ENCODE assay signal across 1 cellular context in genomic region chr15:88166330-88166993, GRCh38.
TF ChIP-seq lines count a peak whose summit lies in the region.

No MANE protein-coding gene starts in this region.

TF ChIP-seq in HepG2, 621 proteins besides CTCF, POLR2A, EP300 and RAD21 (continued from another document and continues in another):
- TF ChIP-seq ZNF574 (CRISPR knock-in tag; IDR thresholded peaks at IDR 0.05) = 0 out of 2 replicates have a peak, but pooled peaks have one; percentile 20
- no peak for TF ChIP-seq IRF1 (CRISPR knock-in tag; IDR thresholded peaks at IDR 0.05; ENCODE audit: low read depth)
- TF ChIP-seq ZNF792 (CRISPR knock-in tag; IDR thresholded peaks at IDR 0.05) = peak; percentile 54; the same call in 1 of the 2 replicates
- TF ChIP-seq NR3C1 (CRISPR knock-in tag; IDR thresholded peaks at IDR 0.05) = no peak
- TF ChIP-seq ZNF124 (CRISPR knock-in tag; IDR thresholded peaks at IDR 0.05) = no peak
- no peak for TF ChIP-seq HOXA7 (CRISPR knock-in tag; IDR thresholded peaks at IDR 0.05)
- no peak for TF ChIP-seq U2AF1 (optimal IDR thresholded peaks at IDR 0.05; ENCODE audit: low read depth, low read length)
- TF ChIP-seq KDM2A (CRISPR knock-in tag; IDR thresholded peaks at IDR 0.05; ENCODE audit: borderline replicate concordance, low read depth) = 0 out of 2 replicates have a peak, but pooled peaks have one; percentile 19
- TF ChIP-seq REST (IDR thresholded peaks at IDR 0.05; ENCODE audit: borderline replicate concordance in 1 of 2, low read depth in 1 of 2, low read length in 2 of 2) = peak; percentile 82 to 97
- no peak for TF ChIP-seq KDM5B (CRISPR knock-in tag; IDR thresholded peaks at IDR 0.05; ENCODE audit: borderline replicate concordance)
- peak; percentile 67; the same call in 1 of the 2 replicates for TF ChIP-seq ZBED4 (CRISPR knock-in tag; IDR thresholded peaks at IDR 0.05; ENCODE audit: borderline replicate concordance)
- TF ChIP-seq DDIT3 (CRISPR knock-in tag; IDR thresholded peaks at IDR 0.05) = no peak
- TF ChIP-seq CC2D1A (CRISPR knock-in tag; IDR thresholded peaks at IDR 0.05) = no peak
- TF ChIP-seq ZBTB10 (CRISPR knock-in tag; IDR thresholded peaks at IDR 0.05; ENCODE audit: borderline replicate concordance) = no peak
- peak; percentile 89 for TF ChIP-seq EHMT2 (IDR thresholded peaks at IDR 0.05; ENCODE audit: borderline replicate concordance, low read depth, low read length)
- no peak for TF ChIP-seq DMAP1 (CRISPR knock-in tag; IDR thresholded peaks at IDR 0.05)
- 0 out of 2 replicates have a peak, but pooled peaks have one; percentile 29 for TF ChIP-seq SAP130 (CRISPR knock-in tag; IDR thresholded peaks at IDR 0.05; ENCODE audit: low read depth)
- no peak for TF ChIP-seq ZNF318 (CRISPR knock-in tag; IDR thresholded peaks at IDR 0.05)
- TF ChIP-seq ZIK1 (CRISPR knock-in tag; IDR thresholded peaks at IDR 0.05; ENCODE audit: borderline replicate concordance, low read depth) = no peak
- TF ChIP-seq RARA (CRISPR knock-in tag; IDR thresholded peaks at IDR 0.05) = no peak
- no peak for TF ChIP-seq NAIF1 (CRISPR knock-in tag; IDR thresholded peaks at IDR 0.05; ENCODE audit: borderline replicate concordance)
- no peak for TF ChIP-seq POLR2G (IDR thresholded peaks at IDR 0.05; ENCODE audit: low read depth, low read length)
- 0 out of 2 replicates have a peak, but pooled peaks have one; percentile 41 for TF ChIP-seq SP140L (CRISPR knock-in tag; IDR thresholded peaks at IDR 0.05; ENCODE audit: borderline replicate concordance)
- TF ChIP-seq NFRKB (IDR thresholded peaks at IDR 0.05) = no peak
- no peak for TF ChIP-seq DPF2 (CRISPR knock-in tag; IDR thresholded peaks at IDR 0.05; ENCODE audit: borderline replicate concordance, low read depth)
- TF ChIP-seq SIX1 (CRISPR knock-in tag; IDR thresholded peaks at IDR 0.05; ENCODE audit: borderline replicate concordance) = no peak
- no peak for TF ChIP-seq MXI1 (IDR thresholded peaks at IDR 0.05; ENCODE audit: borderline replicate concordance, low read depth, low read length)
